In the genomic region with DNA sequence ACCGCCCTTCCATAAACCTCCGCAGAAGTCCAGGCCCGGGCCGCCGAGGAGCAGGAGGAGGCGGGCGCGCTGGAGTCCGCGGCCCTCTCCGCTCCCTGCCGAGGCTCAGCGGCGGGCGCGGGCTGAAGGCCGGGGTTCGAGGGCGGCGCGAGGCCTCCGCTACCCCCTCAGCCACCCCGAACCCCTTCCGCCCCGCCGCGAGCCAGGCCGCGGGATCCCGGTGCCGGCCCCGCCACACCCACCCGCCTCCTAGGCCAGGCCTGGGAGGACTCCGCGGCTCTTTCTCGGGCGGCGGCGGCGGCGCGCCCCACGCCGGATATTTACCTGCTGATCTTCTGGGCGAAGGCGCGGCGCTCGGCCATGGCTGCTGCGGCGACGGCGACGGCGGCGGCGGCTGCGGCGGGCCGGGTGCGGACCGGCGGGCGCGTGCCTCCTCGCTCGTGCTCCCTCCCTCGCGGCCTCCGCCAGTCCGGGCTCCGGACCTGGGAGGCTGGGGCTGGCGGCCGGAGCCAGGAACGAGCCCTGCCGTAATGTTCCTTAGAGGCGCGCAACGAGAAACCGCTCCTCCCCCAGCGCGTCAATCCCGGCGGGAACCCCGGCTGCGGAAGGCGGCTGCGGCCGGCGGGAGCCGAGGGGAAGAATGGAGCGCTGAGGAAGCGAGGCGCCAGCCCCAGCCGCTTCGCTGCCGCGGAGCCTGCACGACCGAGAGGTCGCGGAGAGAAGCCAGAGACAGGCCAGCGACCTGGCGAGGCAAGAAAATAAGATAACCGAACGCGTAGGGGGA, we compare ENCODE assay signal across 1 cellular context.
TF ChIP-seq lines count a peak whose summit lies in the region.

Gene DOCK7, minus strand, starts transcription at position 484 of the 784 bp plus-strand sequence. Its CDS starts 122 bp downstream, at position 362.

TF ChIP-seq in HepG2, 621 proteins besides CTCF, POLR2A, EP300 and RAD21 (continued from another document):
- TF ChIP-seq ZFP91 (CRISPR knock-in tag; IDR thresholded peaks at IDR 0.05; ENCODE audit: borderline replicate concordance) (peak; percentile 60; the same call in 1 of the 2 replicates), ZNF263 (CRISPR knock-in tag; IDR thresholded peaks at IDR 0.05) (peak; percentile 82), PAF1 (CRISPR knock-in tag; IDR thresholded peaks at IDR 0.05) (no peak), GATA4 (IDR thresholded peaks at IDR 0.05; ENCODE audit: borderline replicate concordance, low read depth) (no peak), KDM5B (CRISPR knock-in tag; IDR thresholded peaks at IDR 0.05; ENCODE audit: borderline replicate concordance) (peak; percentile 67; the same call in 1 of the 2 replicates), KMT2B (CRISPR knock-in tag; IDR thresholded peaks at IDR 0.05) (peak; percentile 62; the same call in 1 of the 2 replicates), ZNF33A (CRISPR knock-in tag; IDR thresholded peaks at IDR 0.05; ENCODE audit: borderline replicate concordance) (no peak), ZNF883 (CRISPR knock-in tag; IDR thresholded peaks at IDR 0.05; ENCODE audit: not compliant biosample characterization) (peak; percentile 54), YY1 (IDR thresholded peaks at IDR 0.05; ENCODE audit: insufficient read depth, insufficient replicate concordance, low read depth, low read length) (peak; percentile 72), ZFP36 (IDR thresholded peaks at IDR 0.05; ENCODE audit: borderline replicate concordance, low read depth, low read length, partially characterized antibody) (peak; percentile 95), ZNF558 (CRISPR knock-in tag; IDR thresholded peaks at IDR 0.05; ENCODE audit: borderline replicate concordance) (peak; percentile 38; the same call in 1 of the 2 replicates), ZNF501 (CRISPR knock-in tag; IDR thresholded peaks at IDR 0.05) (peak; percentile 73; the same call in 1 of the 2 replicates), ZBTB46 (CRISPR knock-in tag; IDR thresholded peaks at IDR 0.05; ENCODE audit: borderline replicate concordance) (no peak), SRSF1 (optimal IDR thresholded peaks at IDR 0.05; ENCODE audit: low read depth, low read length) (no peak), NR1H2 (CRISPR knock-in tag; IDR thresholded peaks at IDR 0.05; ENCODE audit: borderline replicate concordance, low read depth) (no peak), HOXA3 (CRISPR knock-in tag; IDR thresholded peaks at IDR 0.05) (no peak; the same call in 1 of the 2 replicates), ZFYVE20 (CRISPR knock-in tag; IDR thresholded peaks at IDR 0.05; ENCODE audit: borderline replicate concordance, low read depth) (no peak), SIX4 (CRISPR knock-in tag; IDR thresholded peaks at IDR 0.05) (0 out of 2 replicates have a peak, but pooled peaks have one; percentile 26), ZNF781 (CRISPR knock-in tag; IDR thresholded peaks at IDR 0.05; ENCODE audit: borderline replicate concordance, not compliant biosample characterization) (peak; percentile 47), NFE2L1 (CRISPR knock-in tag; IDR thresholded peaks at IDR 0.05; ENCODE audit: borderline replicate concordance) (no peak), KAT8 (CRISPR knock-in tag; IDR thresholded peaks at IDR 0.05) (0 out of 2 replicates have a peak, but pooled peaks have one; percentile 29), RARG (CRISPR knock-in tag; IDR thresholded peaks at IDR 0.05; ENCODE audit: low read depth) (0 out of 2 replicates have a peak, but pooled peaks have one; percentile 67), ZMYM4 (CRISPR knock-in tag; IDR thresholded peaks at IDR 0.05) (peak; percentile 49), ZSCAN25 (CRISPR knock-in tag; IDR thresholded peaks at IDR 0.05) (no peak), ZNF776 (CRISPR knock-in tag; IDR thresholded peaks at IDR 0.05) (peak; percentile 62), ZNF749 (CRISPR knock-in tag; IDR thresholded peaks at IDR 0.05; ENCODE audit: borderline replicate concordance) (no peak), RBFOX2 (IDR thresholded peaks at IDR 0.05; ENCODE audit: low read depth, low read length) (peak; percentile 75), NCOA5 (CRISPR knock-in tag; IDR thresholded peaks at IDR 0.05) (no peak), RCOR2 (CRISPR knock-in tag; IDR thresholded peaks at IDR 0.05) (0 out of 2 replicates have a peak, but pooled peaks have one; percentile 45), KDM4B (CRISPR knock-in tag; IDR thresholded peaks at IDR 0.05) (0 out of 2 replicates have a peak, but pooled peaks have one; percentile 28), ZNF556 (CRISPR knock-in tag; IDR thresholded peaks at IDR 0.05; ENCODE audit: borderline replicate concordance) (peak; percentile 41; the same call in 1 of the 2 replicates), ZFX (CRISPR knock-in tag; IDR thresholded peaks at IDR 0.05; ENCODE audit: low read depth) (peak; percentile 82), ZNF317 (CRISPR knock-in tag; IDR thresholded peaks at IDR 0.05) (peak; percentile 54; the same call in 1 of the 2 replicates), ZC3H13 (CRISPR knock-in tag; IDR thresholded peaks at IDR 0.05) (0 out of 2 replicates have a peak, but pooled peaks have one; percentile 25), POGZ (CRISPR knock-in tag; IDR thresholded peaks at IDR 0.05) (peak; percentile 70), ZNF331 (CRISPR knock-in tag; IDR thresholded peaks at IDR 0.05) (0 out of 2 replicates have a peak, but pooled peaks have one; percentile 34)
- TF ChIP-seq, protein P1, sequence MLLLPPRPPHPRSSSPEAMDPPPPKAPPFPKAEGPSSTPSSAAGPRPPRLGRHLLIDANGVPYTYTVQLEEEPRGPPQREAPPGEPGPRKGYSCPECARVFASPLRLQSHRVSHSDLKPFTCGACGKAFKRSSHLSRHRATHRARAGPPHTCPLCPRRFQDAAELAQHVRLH (CRISPR knock-in tag; IDR thresholded peaks at IDR 0.05; ENCODE audit: borderline replicate concordance, low read depth) = peak; percentile 27; the same call in 1 of the 2 replicates
- TF ChIP-seq, protein P2, sequence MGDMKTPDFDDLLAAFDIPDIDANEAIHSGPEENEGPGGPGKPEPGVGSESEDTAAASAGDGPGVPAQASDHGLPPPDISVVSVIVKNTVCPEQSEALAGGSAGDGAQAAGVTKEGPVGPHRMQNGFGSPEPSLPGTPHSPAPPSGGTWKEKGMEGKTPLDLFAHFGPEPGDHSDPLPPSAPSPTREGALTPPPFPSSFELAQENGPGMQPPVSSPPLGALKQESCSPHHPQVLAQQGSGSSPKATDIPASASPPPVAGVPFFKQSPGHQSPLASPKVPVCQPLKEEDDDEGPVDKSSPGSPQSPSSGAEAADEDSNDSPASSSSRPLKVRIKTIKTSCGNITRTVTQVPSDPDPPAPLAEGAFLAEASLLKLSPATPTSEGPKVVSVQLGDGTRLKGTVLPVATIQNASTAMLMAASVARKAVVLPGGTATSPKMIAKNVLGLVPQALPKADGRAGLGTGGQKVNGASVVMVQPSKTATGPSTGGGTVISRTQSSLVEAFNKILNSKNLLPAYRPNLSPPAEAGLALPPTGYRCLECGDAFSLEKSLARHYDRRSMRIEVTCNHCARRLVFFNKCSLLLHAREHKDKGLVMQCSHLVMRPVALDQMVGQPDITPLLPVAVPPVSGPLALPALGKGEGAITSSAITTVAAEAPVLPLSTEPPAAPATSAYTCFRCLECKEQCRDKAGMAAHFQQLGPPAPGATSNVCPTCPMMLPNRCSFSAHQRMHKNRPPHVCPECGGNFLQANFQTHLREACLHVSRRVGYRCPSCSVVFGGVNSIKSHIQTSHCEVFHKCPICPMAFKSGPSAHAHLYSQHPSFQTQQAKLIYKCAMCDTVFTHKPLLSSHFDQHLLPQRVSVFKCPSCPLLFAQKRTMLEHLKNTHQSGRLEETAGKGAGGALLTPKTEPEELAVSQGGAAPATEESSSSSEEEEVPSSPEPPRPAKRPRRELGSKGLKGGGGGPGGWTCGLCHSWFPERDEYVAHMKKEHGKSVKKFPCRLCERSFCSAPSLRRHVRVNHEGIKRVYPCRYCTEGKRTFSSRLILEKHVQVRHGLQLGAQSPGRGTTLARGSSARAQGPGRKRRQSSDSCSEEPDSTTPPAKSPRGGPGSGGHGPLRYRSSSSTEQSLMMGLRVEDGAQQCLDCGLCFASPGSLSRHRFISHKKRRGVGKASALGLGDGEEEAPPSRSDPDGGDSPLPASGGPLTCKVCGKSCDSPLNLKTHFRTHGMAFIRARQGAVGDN (CRISPR knock-in tag; IDR thresholded peaks at IDR 0.05) = peak; percentile 70
- TF ChIP-seq, protein P3, sequence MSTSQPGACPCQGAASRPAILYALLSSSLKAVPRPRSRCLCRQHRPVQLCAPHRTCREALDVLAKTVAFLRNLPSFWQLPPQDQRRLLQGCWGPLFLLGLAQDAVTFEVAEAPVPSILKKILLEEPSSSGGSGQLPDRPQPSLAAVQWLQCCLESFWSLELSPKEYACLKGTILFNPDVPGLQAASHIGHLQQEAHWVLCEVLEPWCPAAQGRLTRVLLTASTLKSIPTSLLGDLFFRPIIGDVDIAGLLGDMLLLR (CRISPR knock-in tag; IDR thresholded peaks at IDR 0.05) = 0 out of 2 replicates have a peak, but pooled peaks have one; percentile 43
- TF ChIP-seq, protein P4, sequence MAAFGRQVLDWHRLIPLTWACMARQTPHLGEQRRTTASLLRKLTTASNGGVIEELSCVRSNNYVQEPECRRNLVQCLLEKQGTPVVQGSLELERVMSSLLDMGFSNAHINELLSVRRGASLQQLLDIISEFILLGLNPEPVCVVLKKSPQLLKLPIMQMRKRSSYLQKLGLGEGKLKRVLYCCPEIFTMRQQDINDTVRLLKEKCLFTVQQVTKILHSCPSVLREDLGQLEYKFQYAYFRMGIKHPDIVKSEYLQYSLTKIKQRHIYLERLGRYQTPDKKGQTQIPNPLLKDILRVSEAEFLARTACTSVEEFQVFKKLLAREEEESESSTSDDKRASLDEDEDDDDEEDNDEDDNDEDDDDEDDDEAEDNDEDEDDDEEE (CRISPR knock-in tag; IDR thresholded peaks at IDR 0.05) = 0 out of 2 replicates have a peak, but pooled peaks have one; percentile 6
- TF ChIP-seq, protein P5, sequence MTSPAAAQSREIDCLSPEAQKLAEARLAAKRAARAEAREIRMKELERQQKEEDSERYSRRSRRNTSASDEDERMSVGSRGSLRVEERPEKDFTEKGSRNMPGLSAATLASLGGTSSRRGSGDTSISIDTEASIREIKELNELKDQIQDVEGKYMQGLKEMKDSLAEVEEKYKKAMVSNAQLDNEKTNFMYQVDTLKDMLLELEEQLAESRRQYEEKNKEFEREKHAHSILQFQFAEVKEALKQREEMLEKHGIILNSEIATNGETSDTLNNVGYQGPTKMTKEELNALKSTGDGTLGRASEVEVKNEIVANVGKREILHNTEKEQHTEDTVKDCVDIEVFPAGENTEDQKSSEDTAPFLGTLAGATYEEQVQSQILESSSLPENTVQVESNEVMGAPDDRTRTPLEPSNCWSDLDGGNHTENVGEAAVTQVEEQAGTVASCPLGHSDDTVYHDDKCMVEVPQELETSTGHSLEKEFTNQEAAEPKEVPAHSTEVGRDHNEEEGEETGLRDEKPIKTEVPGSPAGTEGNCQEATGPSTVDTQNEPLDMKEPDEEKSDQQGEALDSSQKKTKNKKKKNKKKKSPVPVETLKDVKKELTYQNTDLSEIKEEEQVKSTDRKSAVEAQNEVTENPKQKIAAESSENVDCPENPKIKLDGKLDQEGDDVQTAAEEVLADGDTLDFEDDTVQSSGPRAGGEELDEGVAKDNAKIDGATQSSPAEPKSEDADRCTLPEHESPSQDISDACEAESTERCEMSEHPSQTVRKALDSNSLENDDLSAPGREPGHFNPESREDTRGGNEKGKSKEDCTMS (CRISPR knock-in tag; conservative IDR thresholded peaks at IDR 0.05) = no peak
